Comparison of ENCODE assay signal across 14 cellular contexts in genomic region chr17:62702746-62703268, GRCh38.
DNase-seq lines count a peak whose midpoint lies in the region; ATAC-seq and TF ChIP-seq lines count a peak whose summit lies in the region.
"Had no signal": no experiment of that assay in that cellular context is flagged by ENCODE, and none has a peak within 500 bp of the region (broad histone marks: within the 10 kb centered on the region; RNA-seq: fewer than 3 reads in every experiment).

No MANE protein-coding gene starts in this region.

- peaks cover 0 to 8% (median 0%) of the 10 kb centered on the region in 3 donors for H3K27me3 ChIP-seq in stomach
- H3K27me3 ChIP-seq: SJSA1, upper lobe of right lung had no signal

- H3K27ac Mint-ChIP-seq in activated T-helper 17 cell treated with anti-CD3 and anti-CD28 coated beads, Interleukin-2, amount 50 U/mL, for 72 hours, result no peak overlapping the region
- H3K27ac Mint-ChIP-seq: activated T-cell treated with anti-CD3 and anti-CD28 coated beads, Interleukin-2, amount 50 U/mL, for 24 hours had no signal

- no peaks in the 10 kb centered on the region for H3K9me3 ChIP-seq in stomach
- H3K9me3 ChIP-seq: SJSA1, upper lobe of right lung had no signal

- H3K4me3 ChIP-seq in stomach, result no peak overlapping the region

- intact Hi-C loops in Right ventricle myocardium superior (cut with DNase I) (loop anchor here (5.0 to 10.0 kb wide), 2 partner anchors 264 to 702 kb away; partner anchors contain the start of gene TANC2), cardiac septum (cut with DNase I) (loop anchor here (1.0 to 10.0 kb wide), 3 partner anchors 192 to 704 kb away; no protein-coding TSS in a partner anchor), stomach (cut with DNase I; ENCODE audit: low total_unique reads) (loop anchor here (5.0 to 10.0 kb wide), 2 partner anchors 264 to 722 kb away; partner anchors contain the start of gene TANC2)

- TF ChIP-seq EP300 in stomach (IDR thresholded peaks at IDR 0.05), result no peak

- TF ChIP-seq POLR2A in stomach (IDR thresholded peaks at IDR 0.05), result no peak

- no peaks in the 10 kb centered on the region for H3K36me3 ChIP-seq in stomach
- H3K36me3 ChIP-seq: upper lobe of right lung had no signal

- peak; percentile 11 for DNase-seq in Right ventricle myocardium superior
- no peak for DNase-seq in cardiac septum (ENCODE audit: low spot score)
- peak; percentile 86 for DNase-seq in myocyte (ENCODE audit: low read depth)
- DNase-seq in activated gamma-delta T cell treated with Interleukin-2 at 50 U/mL for 16 hours, result no peak
- no peak for DNase-seq in stomach
- DNase-seq in putamen (ENCODE audit: low spot score), result no peak
- DNase-seq in NCI-H1092 (lab: John Stamatoyannopoulos, UW), result no peak
- DNase-seq: activated T-cell treated with anti-CD3 and anti-CD28 coated beads, Interleukin-2, amount 50 U/mL, for 24 hours; erythroblast; mesendoderm; NCI-H1417 treated with DMSO at 0.1 percent for 48 hours; upper lobe of right lung had no signal

- H3K9me3 Mint-ChIP-seq in activated T-helper 17 cell treated with anti-CD3 and anti-CD28 coated beads, Interleukin-2, amount 50 U/mL, for 72 hours, result no peaks in the 10 kb centered on the region
- H3K9me3 Mint-ChIP-seq: activated T-cell treated with anti-CD3 and anti-CD28 coated beads, Interleukin-2, amount 50 U/mL, for 24 hours had no signal

- peaks cover 5% of the 10 kb centered on the region for H3K4me1 Mint-ChIP-seq in activated T-helper 17 cell treated with anti-CD3 and anti-CD28 coated beads, Interleukin-2, amount 50 U/mL, for 72 hours

- no peak for TF ChIP-seq CTCF in stomach (IDR thresholded peaks at IDR 0.05)

- no peak for ATAC-seq in Right ventricle myocardium superior (ENCODE audit: poor library complexity)
- no peak for ATAC-seq in activated T-helper 17 cell treated with anti-CD3 and anti-CD28 coated beads, Interleukin-2, amount 50 U/mL, for 72 hours (replicated peaks)

- peaks cover 16 to 34% (median 28%) of the 10 kb centered on the region in 4 donors for H3K4me1 ChIP-seq in stomach

- H3K36me3 Mint-ChIP-seq in activated T-helper 17 cell treated with anti-CD3 and anti-CD28 coated beads, Interleukin-2, amount 50 U/mL, for 72 hours (ENCODE audit: low read depth), result no peaks in the 10 kb centered on the region

- H3K27me3 Mint-ChIP-seq in activated T-helper 17 cell treated with anti-CD3 and anti-CD28 coated beads, Interleukin-2, amount 50 U/mL, for 72 hours, result peaks cover 7% of the 10 kb centered on the region

- WGBS in stomach, 5 donors, result 47 to 63% (median 54%) methylated on average over 6 of the region's 6 CpGs

- H3K27ac ChIP-seq in stomach, result peak overlapping the region in 1 of 5 donors; percentile 88
- H3K27ac ChIP-seq: upper lobe of right lung had no signal

- H3K4me3 Mint-ChIP-seq in activated T-helper 17 cell treated with anti-CD3 and anti-CD28 coated beads, Interleukin-2, amount 50 U/mL, for 72 hours, result peak overlapping the region; percentile 48

Comparison
In these comparisons a context has a peak if more than half of its experiments do, and no peak if none do; other contexts are left out.
1. DNase-seq: peak in Right ventricle myocardium superior (single experiment) and myocyte (single experiment); none in cardiac septum (single experiment), activated gamma-delta T cell treated with Interleukin-2 at 50 U/mL for 16 hours (single experiment), stomach (single experiment), putamen (single experiment) and NCI-H1092 (single experiment).